20 cellular contexts compared by ENCODE assay signal in genomic region chr12:3247077-3247476, GRCh38.
A peak's percentile ranks its signal among the peaks of the same experiment; 100 is the strongest.
DNase-seq lines count a peak whose midpoint lies in the region; ATAC-seq and TF ChIP-seq lines count a peak whose summit lies in the region.
"Had no signal": no experiment of that assay in that cellular context is flagged by ENCODE, and none has a peak within 500 bp of the region (broad histone marks: within the 10 kb centered on the region; RNA-seq: fewer than 3 reads in every experiment).

No MANE protein-coding gene starts in this region.

- H3K4me3 ChIP-seq in BLaER1 treated with 17β-estradiol and CSF1 and Interleukin-3, amounts not matched to agents 10 nM and 100 nM: no peak overlapping the region
- H3K4me3 ChIP-seq in neural progenitor cell (no peak overlapping the region), PC-9 (no peak overlapping the region)

- CTCF ChIA-PET in PC-9 (lab: Charles Lee): no interaction called here

- H3F3A ChIP-seq in neural progenitor cell (ENCODE audit: low read depth) (no peaks in the 10 kb centered on the region), PC-9 (ENCODE audit: insufficient read depth, low read depth) (no peaks in the 10 kb centered on the region)

- no peaks in the 10 kb centered on the region for H3K27me3 ChIP-seq in BLaER1 treated with 17β-estradiol and CSF1 and Interleukin-3, amounts not matched to agents 10 nM and 100 nM
- no peaks in the 10 kb centered on the region for H3K27me3 ChIP-seq in neural progenitor cell
- peaks cover 17% of the 10 kb centered on the region; the same call in 1 of the 2 replicates for H3K27me3 ChIP-seq in PC-9 (ENCODE audit: insufficient read depth, low read depth)

- H3K4me2 ChIP-seq in BLaER1 treated with 17β-estradiol and CSF1 and Interleukin-3, amounts not matched to agents 10 nM and 100 nM: peak overlapping the region in 10 of 11 experiments; percentile 52 to 97 (median 88); a peak in 19 of 22 replicates
- no peak overlapping the region for H3K4me2 ChIP-seq in neural progenitor cell
- no peak overlapping the region for H3K4me2 ChIP-seq in PC-9

- H3K36me3 Mint-ChIP-seq in neural progenitor cell: no peaks in the 10 kb centered on the region
- H3K36me3 Mint-ChIP-seq: CD4-positive, alpha-beta memory T cell had no signal

- H3K79me2 ChIP-seq in neural progenitor cell (ENCODE audit: low read depth) (no peaks in the 10 kb centered on the region), PC-9 (ENCODE audit: low read depth) (no peaks in the 10 kb centered on the region)

- H3K27me3 Mint-ChIP-seq in neural progenitor cell (ENCODE audit: insufficient read depth, low read depth): peaks cover 2% of the 10 kb centered on the region

- no peak overlapping the region for H3K4me3 Mint-ChIP-seq in neural progenitor cell
- H3K4me3 Mint-ChIP-seq: B cell; CD4-positive, alpha-beta memory T cell; HFFc6 had no signal

- peaks cover 25% of the 10 kb centered on the region for H3K4me1 Mint-ChIP-seq in neural progenitor cell

- TF ChIP-seq CTCF in neural progenitor cell (IDR thresholded peaks at IDR 0.05) (no peak), PC-9 (conservative IDR thresholded peaks at IDR 0.05) (no peak)

- peak overlapping the region in 1 of 11 experiments; percentile 77; a peak in 1 of 22 replicates for H3K9ac ChIP-seq in BLaER1 treated with 17β-estradiol and CSF1 and Interleukin-3, amounts not matched to agents 10 nM and 100 nM
- no peak overlapping the region for H3K9ac ChIP-seq in neural progenitor cell

- no TSS peak for BruUV-seq in PC-9 (replicated peaks; lab: Mats Ljungman, UMichigan)

- no peak for ATAC-seq in SK-N-SH treated with all-trans-retinoic acid at 6 μM for 48 hours

- no peaks in the 10 kb centered on the region for H3K9me2 ChIP-seq in PC-9 (ENCODE audit: insufficient read depth)

- DNase-seq in DMS 273 (lab: John Stamatoyannopoulos, UW; ENCODE audit: unreplicated experiment) (peak; percentile 28), DMS 273 treated with DMSO at 0.1 percent for 48 hours (lab: John Stamatoyannopoulos, UW) (no peak), NCI-H82 treated with DMSO at 0.1 percent for 48 hours (lab: John Stamatoyannopoulos, UW; ENCODE audit: unreplicated experiment) (peak; percentile 82), neural progenitor cell (ENCODE audit: low spot score) (no peak), DMS53 treated with DMSO at 0.1 percent for 48 hours (lab: John Stamatoyannopoulos, UW; ENCODE audit: unreplicated experiment) (no peak), PC-9 (no peak)
- DNase-seq: CD4-positive, alpha-beta memory T cell; DMS79 treated with DMSO at 0.1 percent for 48 hours; H7; HFFc6; IMR-90; NCI-H1436; NCI-H2029 treated with DMSO at 0.1 percent for 48 hours; NCI-H510A; SW 1271; T-helper 2 cell had no signal

- peaks cover 53 to 88% (median 85%) of the 10 kb centered on the region in 10 experiments for H3K4me1 ChIP-seq in BLaER1 treated with 17β-estradiol and CSF1 and Interleukin-3, amounts not matched to agents 10 nM and 100 nM
- no peaks in the 10 kb centered on the region for H3K4me1 ChIP-seq in neural progenitor cell
- H3K4me1 ChIP-seq in PC-9 (replicated peaks; ENCODE audit: insufficient read depth): no peaks in the 10 kb centered on the region

- peak overlapping the region; percentile 15 for H3K27ac Mint-ChIP-seq in neural progenitor cell
- H3K27ac Mint-ChIP-seq: B cell; CD4-positive, alpha-beta memory T cell; HFFc6 had no signal

- H3K27ac ChIP-seq in BLaER1 treated with 17β-estradiol and CSF1 and Interleukin-3, amounts not matched to agents 10 nM and 100 nM: peak overlapping the region in 7 of 11 experiments; percentile 84 to 93 (median 88); a peak in 9 of 22 replicates
- no peak overlapping the region for H3K27ac ChIP-seq in neural progenitor cell
- H3K27ac ChIP-seq in PC-9: no peak overlapping the region
- H3K27ac ChIP-seq: 22Rv1 had no signal

- H2AFZ ChIP-seq in neural progenitor cell (replicated peaks) (no peak overlapping the region), PC-9 (no peak overlapping the region)

- H4K20me1 ChIP-seq in BLaER1 treated with 17β-estradiol and CSF1 and Interleukin-3, amounts not matched to agents 10 nM and 100 nM: peaks cover 0 to 12% (median 0%) of the 10 kb centered on the region in 11 experiments; a peak in 1 of 22 replicates
- peaks cover 2% of the 10 kb centered on the region for H4K20me1 ChIP-seq in neural progenitor cell (ENCODE audit: low read depth)
- H4K20me1 ChIP-seq in PC-9 (ENCODE audit: insufficient read depth): no peaks in the 10 kb centered on the region; the same call in 1 of the 2 replicates

- H3K9me3 ChIP-seq in BLaER1 treated with 17β-estradiol and CSF1 and Interleukin-3, amounts not matched to agents 10 nM and 100 nM (replicated peaks in 1 of 11): peaks cover 0 to 13% (median 0%) of the 10 kb centered on the region in 11 experiments; a peak in 4 of 22 replicates
- H3K9me3 ChIP-seq in neural progenitor cell (ENCODE audit: low read depth) (no peaks in the 10 kb centered on the region), PC-9 (ENCODE audit: insufficient read depth, low read depth) (no peaks in the 10 kb centered on the region)

- POLR2A ChIA-PET in PC-9 (lab: Charles Lee; ENCODE audit: unreplicated experiment): no interaction called here

- H3K9me3 Mint-ChIP-seq in neural progenitor cell: peaks cover 2% of the 10 kb centered on the region
- H3K9me3 Mint-ChIP-seq: HFFc6 had no signal

- H3K36me3 ChIP-seq in BLaER1 treated with 17β-estradiol and CSF1 and Interleukin-3, amounts not matched to agents 10 nM and 100 nM: peaks cover 0 to 6% (median 0%) of the 10 kb centered on the region in 11 experiments; a peak in 3 of 22 replicates
- H3K36me3 ChIP-seq in neural progenitor cell: no peaks in the 10 kb centered on the region
- H3K36me3 ChIP-seq in PC-9 (ENCODE audit: low read depth): no peaks in the 10 kb centered on the region

- intact Hi-C loops in PC-9 (cut with micrococcal nuclease; ENCODE audit: unreplicated experiment): no loop called here

TF ChIP-seq in SK-N-SH treated with all-trans-retinoic acid at 6 μM for 48 hours, 23 proteins besides CTCF, POLR2A, EP300 and RAD21:
- TF ChIP-seq TOX (CRISPR knock-in tag; IDR thresholded peaks at IDR 0.05; ENCODE audit: borderline replicate concordance): no peak
- TF ChIP-seq PPARA (CRISPR knock-in tag; IDR thresholded peaks at IDR 0.05; ENCODE audit: borderline replicate concordance): no peak
- TF ChIP-seq OSR1 (CRISPR knock-in tag; IDR thresholded peaks at IDR 0.05): no peak
- TF ChIP-seq ZNF70 (CRISPR knock-in tag; IDR thresholded peaks at IDR 0.05): no peak

Comparison
In these comparisons a context has a peak if more than half of its experiments do, and no peak if none do; other contexts are left out.
1. DNase-seq: peak in DMS 273 (single experiment) and NCI-H82 treated with DMSO at 0.1 percent for 48 hours (single experiment); none in DMS 273 treated with DMSO at 0.1 percent for 48 hours (single experiment), neural progenitor cell (single experiment), DMS53 treated with DMSO at 0.1 percent for 48 hours (single experiment) and PC-9 (0 of 2).
2. H3K27ac ChIP-seq: peak in BLaER1 treated with 17β-estradiol and CSF1 and Interleukin-3, amounts not matched to agents 10 nM and 100 nM (7 of 11); none in neural progenitor cell (single experiment) and PC-9 (single experiment).
3. H3K4me2 ChIP-seq: peak in BLaER1 treated with 17β-estradiol and CSF1 and Interleukin-3, amounts not matched to agents 10 nM and 100 nM (10 of 11); none in neural progenitor cell (single experiment) and PC-9 (single experiment).